ENCODE assay signal across 8 cellular contexts in genomic region chrX:47217852-47218279, GRCh38.
A peak's percentile ranks its signal among the peaks of the same experiment; 100 is the strongest.
DNase-seq lines count a peak whose midpoint lies in the region; ATAC-seq lines count a peak whose summit lies in the region.

No MANE protein-coding gene starts in this region.

- peak; percentile 87 for ATAC-seq in GM18909 (IDR thresholded peaks at IDR 0.05; ENCODE audit: poor library complexity, unreplicated experiment)
- ATAC-seq in HG03196 (IDR thresholded peaks at IDR 0.05; ENCODE audit: unreplicated experiment) = peak; percentile 89
- ATAC-seq in activated CD4-positive, CD25-positive, alpha-beta regulatory T cell treated with anti-CD3 and anti-CD28 coated beads, Interleukin-2, amount 50 U/mL, for 24 hours = peak; percentile 84 to 88

- DNase-seq in AG08395 (ENCODE audit: low spot score) (peak; percentile 99), NCI-H345 (lab: John Stamatoyannopoulos, UW) (peak; percentile 98), cerebellar nuclear complex (lab: John Stamatoyannopoulos, UW) (peak; percentile 97), islet precursor cell (peak; percentile 100)
- DNase-seq in stimulated activated CD4-positive, alpha-beta T cell treated with anti-CD3 and anti-CD28 coated beads, Interleukin-12 subunit alpha, Interleukin-12 subunit beta, amount 100 ng/mL, for 4 hours = peak; percentile 88

Comparison
In these comparisons a context has a peak if more than half of its experiments do, and no peak if none do; other contexts are left out.
1. Peak in every context shown above with its lines: DNase-seq and ATAC-seq.